ENCODE assay signal across 3 cellular contexts in the genomic region with DNA sequence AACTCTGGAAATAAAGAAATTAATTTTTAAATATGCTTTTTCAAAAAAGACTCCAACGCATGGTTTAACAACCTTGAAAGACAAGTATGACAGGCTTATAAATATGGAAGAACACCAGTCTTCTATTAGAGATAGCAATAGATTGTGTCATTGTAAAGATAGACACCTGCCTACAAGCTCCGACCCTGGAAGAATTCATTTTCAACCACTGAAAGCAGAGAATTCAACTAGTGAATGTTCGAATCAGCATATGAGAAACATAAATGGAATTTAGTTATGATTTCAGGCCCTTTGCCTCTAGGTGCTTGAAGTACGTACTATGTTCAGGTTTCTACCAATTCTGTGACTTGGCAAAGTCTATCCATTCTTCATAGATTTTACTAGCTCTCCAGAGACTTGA.
"Had no signal": no experiment of that assay in that cellular context is flagged by ENCODE, and none has a peak within 500 bp of the region (broad histone marks: within the 10 kb centered on the region; RNA-seq: fewer than 3 reads in every experiment).

No MANE protein-coding gene starts in this region.

- H3K4me3 ChIP-seq: GM12878 had no signal

- DNase-seq: GDM1, GF-D8 had no signal

- ATAC-seq: GM12878 had no signal
